In genomic region chr19:10514211-10515145, GRCh38 we compare ENCODE assay signal across 9 cellular contexts. TPM values are rescaled to one million over a fixed set of nuclear protein-coding genes. Genes with fewer than 3 reads are reported as not detected.
A peak's percentile ranks its signal among the peaks of the same experiment; 100 is the strongest.
DNase-seq lines count a peak whose midpoint lies in the region; ATAC-seq and TF ChIP-seq lines count a peak whose summit lies in the region.
"Had no signal": no experiment of that assay in that cellular context is flagged by ENCODE, and none has a peak within 500 bp of the region (broad histone marks: within the 10 kb centered on the region; RNA-seq: fewer than 3 reads in every experiment).

No MANE protein-coding gene starts in this region.

- H3K4me1 Mint-ChIP-seq in activated T-cell treated with anti-CD3 and anti-CD28 coated beads, Interleukin-2, amount 50 U/mL, for 72 hours (ENCODE audit: low read depth): peaks cover 35% of the 10 kb centered on the region
- peaks cover 50% of the 10 kb centered on the region for H3K4me1 Mint-ChIP-seq in stimulated activated effector memory CD8-positive, alpha-beta T cell treated with anti-CD3 and anti-CD28 coated beads, Interleukin-12 subunit alpha, Interleukin-12 subunit beta, amount 100 ng/mL, for 72 hours

- no peak for TF ChIP-seq CTCF in GM10248 (IDR thresholded peaks at IDR 0.05; ENCODE audit: control extremely low read depth, extremely low read depth, low read depth, missing control alignments)

- peak; percentile 61 to 72 for ATAC-seq in activated T-cell treated with anti-CD3 and anti-CD28 coated beads, Interleukin-2, amount 50 U/mL, for 72 hours (replicated peaks in 1 of 2)
- ATAC-seq in stimulated activated effector memory CD8-positive, alpha-beta T cell treated with anti-CD3 and anti-CD28 coated beads, Interleukin-12 subunit alpha, Interleukin-12 subunit beta, amount 100 ng/mL, for 72 hours: peak; percentile 51

- POLR2A ChIA-PET in GM10248 (lab: Yijun Ruan, JAX): no interaction called here

- H3K4me3 Mint-ChIP-seq in activated T-cell treated with anti-CD3 and anti-CD28 coated beads, Interleukin-2, amount 50 U/mL, for 72 hours: peak overlapping the region; percentile 33 to 74
- peak overlapping the region; percentile 72 for H3K4me3 Mint-ChIP-seq in stimulated activated effector memory CD8-positive, alpha-beta T cell treated with anti-CD3 and anti-CD28 coated beads, Interleukin-12 subunit alpha, Interleukin-12 subunit beta, amount 100 ng/mL, for 72 hours

- no peaks in the 10 kb centered on the region for H3K9me3 Mint-ChIP-seq in activated T-cell treated with anti-CD3 and anti-CD28 coated beads, Interleukin-2, amount 50 U/mL, for 72 hours
- H3K9me3 Mint-ChIP-seq in stimulated activated effector memory CD8-positive, alpha-beta T cell treated with anti-CD3 and anti-CD28 coated beads, Interleukin-12 subunit alpha, Interleukin-12 subunit beta, amount 100 ng/mL, for 72 hours: no peaks in the 10 kb centered on the region

- peaks cover 71% of the 10 kb centered on the region for H3K27me3 ChIP-seq in HUES6 (ENCODE audit: control insufficient read depth, insufficient read depth, low read length)
- peaks cover 69% of the 10 kb centered on the region for H3K27me3 ChIP-seq in iPS-18a (ENCODE audit: control insufficient read depth, insufficient read depth, low read length)

- peaks cover 53% of the 10 kb centered on the region for H3K27me3 Mint-ChIP-seq in activated T-cell treated with anti-CD3 and anti-CD28 coated beads, Interleukin-2, amount 50 U/mL, for 72 hours (ENCODE audit: low read depth)

- H3K9me3 ChIP-seq in HUES6 (ENCODE audit: control insufficient read depth, insufficient read depth, low read depth, low read length) (no peaks in the 10 kb centered on the region), iPS-18a (ENCODE audit: control insufficient read depth, low read depth, low read length) (no peaks in the 10 kb centered on the region)

- no peak overlapping the region for H3K27ac Mint-ChIP-seq in activated T-cell treated with anti-CD3 and anti-CD28 coated beads, Interleukin-2, amount 50 U/mL, for 72 hours
- H3K27ac Mint-ChIP-seq in stimulated activated effector memory CD8-positive, alpha-beta T cell treated with anti-CD3 and anti-CD28 coated beads, Interleukin-12 subunit alpha, Interleukin-12 subunit beta, amount 100 ng/mL, for 72 hours: peak overlapping the region; percentile 66

- CTCF ChIA-PET in GM10248 (lab: Yijun Ruan, JAX): no interaction called here

- no peaks in the 10 kb centered on the region for H3K36me3 ChIP-seq in HUES6 (ENCODE audit: control insufficient read depth, insufficient read depth, low read length)
- no peaks in the 10 kb centered on the region for H3K36me3 ChIP-seq in iPS-18a (ENCODE audit: control insufficient read depth, low read depth, low read length)

- H3K27ac ChIP-seq in HUES6 (ENCODE audit: low read depth, low read length): no peak overlapping the region
- no peak overlapping the region for H3K27ac ChIP-seq in iPS-18a (ENCODE audit: low read length)

- H3K36me3 Mint-ChIP-seq in activated T-cell treated with anti-CD3 and anti-CD28 coated beads, Interleukin-2, amount 50 U/mL, for 72 hours (ENCODE audit: insufficient read depth in 2 of 2): no peaks in the 10 kb centered on the region
- H3K36me3 Mint-ChIP-seq in stimulated activated effector memory CD8-positive, alpha-beta T cell treated with anti-CD3 and anti-CD28 coated beads, Interleukin-12 subunit alpha, Interleukin-12 subunit beta, amount 100 ng/mL, for 72 hours: peaks cover 43% of the 10 kb centered on the region

- H3K9ac ChIP-seq in HUES6 (ENCODE audit: low read length) (peak overlapping the region; percentile 35), iPS-18a (ENCODE audit: low read length) (no peak overlapping the region)

- H3K4me3 ChIP-seq in HUES6 (ENCODE audit: low read depth, low read length) (peak overlapping the region; percentile 50), iPS-18a (ENCODE audit: low read length) (peak overlapping the region; percentile 22)

- H3K4me1 ChIP-seq in HUES6 (ENCODE audit: control insufficient read depth, insufficient read depth, low read length): peaks cover 27% of the 10 kb centered on the region
- peaks cover 17% of the 10 kb centered on the region for H3K4me1 ChIP-seq in iPS-18a (ENCODE audit: control insufficient read depth, low read depth, low read length)

- peak; percentile 47 to 55 for DNase-seq in activated T-cell treated with anti-CD3 and anti-CD28 coated beads, Interleukin-2, amount 50 U/mL, for 72 hours
- DNase-seq in stimulated activated effector memory CD8-positive, alpha-beta T cell treated with anti-CD3 and anti-CD28 coated beads, Interleukin-12 subunit alpha, Interleukin-12 subunit beta, amount 100 ng/mL, for 72 hours (ENCODE audit: low spot score in 2 of 2): peak in 1 of 2 donors; percentile 42
- DNase-seq in GM10248 (ENCODE audit: extremely low spot score): no peak
- no peak for DNase-seq in NAMALWA (ENCODE audit: low spot score)
- no peak for DNase-seq in effector CD4-positive, alpha-beta T cell
- DNase-seq: MV-4-11, SHP77 had no signal

RNA-seq across cellular contexts. Expression of gene S1PR5, which starts 2.8 kb away (rescaled TPM):
- total RNA-seq in activated T-cell treated with anti-CD3 and anti-CD28 coated beads, Interleukin-2, amount 50 U/mL, for 72 hours: 1 to 10 TPM in 1 of 2 donors, under 1 TPM in 1; 0.19 to 1.8 TPM

RNA-seq across cellular contexts. Expression of gene KEAP1, which starts 11.3 kb away (rescaled TPM):
- total RNA-seq in activated T-cell treated with anti-CD3 and anti-CD28 coated beads, Interleukin-2, amount 50 U/mL, for 72 hours: 10 to 100 TPM; 65.2 to 70.7 TPM

RNA-seq across cellular contexts. Expression of gene ATG4D, which starts 29.2 kb away (rescaled TPM):
- 10 to 100 TPM; 35.4 to 37.0 TPM for total RNA-seq in activated T-cell treated with anti-CD3 and anti-CD28 coated beads, Interleukin-2, amount 50 U/mL, for 72 hours

RNA-seq across cellular contexts. Expression of gene KRI1, which starts 51.3 kb away (rescaled TPM):
- 10 to 100 TPM; 48.4 to 61.7 TPM for total RNA-seq in activated T-cell treated with anti-CD3 and anti-CD28 coated beads, Interleukin-2, amount 50 U/mL, for 72 hours

RNA-seq across cellular contexts. Expression of gene CDKN2D, which starts 54.3 kb away (rescaled TPM):
- total RNA-seq in activated T-cell treated with anti-CD3 and anti-CD28 coated beads, Interleukin-2, amount 50 U/mL, for 72 hours: 10 to 100 TPM; 69.6 to 72.8 TPM

Comparison
In these comparisons a context has a peak if more than half of its experiments do, and no peak if none do; other contexts are left out.
1. DNase-seq: peak in activated T-cell treated with anti-CD3 and anti-CD28 coated beads, Interleukin-2, amount 50 U/mL, for 72 hours (2 of 2); none in GM10248 (single experiment), NAMALWA (single experiment) and effector CD4-positive, alpha-beta T cell (single experiment).